In genomic region chr14:95660550-95661515, GRCh38 we compare ENCODE assay signal across 25 cellular contexts. TPM values are rescaled to one million over a fixed set of nuclear protein-coding genes. Genes with fewer than 3 reads are reported as not detected.
DNase-seq lines count a peak whose midpoint lies in the region; ATAC-seq and TF ChIP-seq lines count a peak whose summit lies in the region.
"Had no signal": no experiment of that assay in that cellular context is flagged by ENCODE, and none has a peak within 500 bp of the region (broad histone marks: within the 10 kb centered on the region; RNA-seq: fewer than 3 reads in every experiment).

No MANE protein-coding gene starts in this region.

- H3K9me3 Mint-ChIP-seq in progenitor cell of endocrine pancreas (ENCODE audit: low read depth) = no peaks in the 10 kb centered on the region
- H3K9me3 Mint-ChIP-seq: activated naive CD4-positive, alpha-beta T cell treated with anti-CD3 and anti-CD28 coated beads for 36 hours had no signal

- H3K79me2 ChIP-seq in OCI-LY1 (ENCODE audit: insufficient read depth, low read length) = no peaks in the 10 kb centered on the region

- DNase-seq in Daoy (ENCODE audit: low read depth) (peak; percentile 33), right cardiac atrium (peak in 1 of 3 donors; percentile 45), progenitor cell of endocrine pancreas (ENCODE audit: low spot score, unreplicated experiment) (no peak), T-helper 17 cell (no peak), NCI-H2029 treated with DMSO at 0.1 percent for 48 hours (lab: John Stamatoyannopoulos, UW) (no peak)
- DNase-seq: activated naive CD4-positive, alpha-beta T cell treated with anti-CD3 and anti-CD28 coated beads for 36 hours; activated T-cell treated with anti-CD3 and anti-CD28 coated beads, Interleukin-2, amount 50 U/mL, for 48 hours; central memory CD4-positive, alpha-beta T cell; H7; heart right ventricle; lower lobe of right lung; NCI-H1417; NCI-H524; stimulated activated CD4-positive, alpha-beta T cell treated with anti-CD3 and anti-CD28 coated beads, Interleukin-12 subunit alpha, Interleukin-12 subunit beta, amount 100 ng/mL, for 4 hours; stimulated activated CD4-positive, alpha-beta T cell treated with anti-CD3 and anti-CD28 coated beads, Interleukin-4, amount 100 ng/mL, for 4 hours; stimulated activated naive CD8-positive, alpha-beta T cell treated with anti-CD3 and anti-CD28 coated beads, Interleukin-15, Interleukin-2, amounts not matched to agents 100 U/mL and 50 U/mL, for 24 hours had no signal

- H3K4me1 Mint-ChIP-seq in progenitor cell of endocrine pancreas (ENCODE audit: low read depth) (peaks cover 35% of the 10 kb centered on the region), T-helper 17 cell (peaks cover 3% of the 10 kb centered on the region)

- TF ChIP-seq CTCF in OCI-LY1 (IDR thresholded peaks at IDR 0.05; ENCODE audit: low read length) = no peak
- no peak for TF ChIP-seq CTCF in progenitor cell of endocrine pancreas (IDR thresholded peaks at IDR 0.05; ENCODE audit: unreplicated experiment)

- ATAC-seq in right cardiac atrium = peak; percentile 26 to 78
- ATAC-seq in T-helper 17 cell = no peak
- no peak for ATAC-seq in GM18861 (IDR thresholded peaks at IDR 0.05; ENCODE audit: unreplicated experiment)
- ATAC-seq: lower lobe of right lung; stimulated activated naive CD8-positive, alpha-beta T cell treated with anti-CD3 and anti-CD28 coated beads, Interleukin-15, Interleukin-2, amounts not matched to agents 100 U/mL and 50 U/mL, for 24 hours had no signal

- no peak overlapping the region for H2AFZ ChIP-seq in OCI-LY1 (ENCODE audit: low read length)

- no peaks in the 10 kb centered on the region for H4K20me1 ChIP-seq in OCI-LY1 (ENCODE audit: insufficient read depth, low read length)

- H3K4me3 Mint-ChIP-seq in progenitor cell of endocrine pancreas (ENCODE audit: low read depth) = no peak overlapping the region
- H3K4me3 Mint-ChIP-seq in T-helper 17 cell = no peak overlapping the region
- H3K4me3 Mint-ChIP-seq: activated naive CD4-positive, alpha-beta T cell treated with anti-CD3 and anti-CD28 coated beads for 36 hours had no signal

- H3K4me3 ChIP-seq in OCI-LY1 (ENCODE audit: low read depth, low read length, poor library complexity, severe bottlenecking) (no peak overlapping the region), right cardiac atrium (ENCODE audit: low read length) (no peak overlapping the region)
- H3K4me3 ChIP-seq: heart right ventricle, lower lobe of right lung, SK-N-MC had no signal

- H3K4me1 ChIP-seq in OCI-LY1 (ENCODE audit: insufficient read depth, low read length, severe bottlenecking) = peaks cover 78% of the 10 kb centered on the region
- H3K4me1 ChIP-seq in right cardiac atrium (ENCODE audit: control insufficient read depth, insufficient read depth, low read length) = peaks cover 3% of the 10 kb centered on the region
- H3K4me1 ChIP-seq: lower lobe of right lung had no signal

- no peaks in the 10 kb centered on the region for H3K27me3 ChIP-seq in OCI-LY1 (ENCODE audit: insufficient read depth, low read length)
- no peaks in the 10 kb centered on the region for H3K27me3 ChIP-seq in right cardiac atrium (ENCODE audit: control insufficient read depth, insufficient read depth)

- peak overlapping the region; percentile 100 for H3K27ac ChIP-seq in OCI-LY1 (ENCODE audit: low read depth, low read length, poor library complexity, severe bottlenecking)
- no peak overlapping the region for H3K27ac ChIP-seq in right cardiac atrium (ENCODE audit: low read length)
- H3K27ac ChIP-seq: heart right ventricle, lower lobe of right lung, SK-N-MC had no signal

- H3K36me3 ChIP-seq in OCI-LY1 (ENCODE audit: insufficient read depth, low read length) = 0 out of 2 replicates have a peak, but pooled peaks cover 10% of the 10 kb centered on the region
- H3K36me3 ChIP-seq: heart right ventricle, lower lobe of right lung had no signal

- intact Hi-C loops in right cardiac atrium (cut with DNase I) = no loop called here

- peaks cover 29% of the 10 kb centered on the region for H3F3A ChIP-seq in OCI-LY1 (ENCODE audit: insufficient read depth, low read length)

- H3K27me3 Mint-ChIP-seq in progenitor cell of endocrine pancreas (peaks cover 3% of the 10 kb centered on the region), T-helper 17 cell (peaks cover 29% of the 10 kb centered on the region)

- H3K9ac ChIP-seq in OCI-LY1 (ENCODE audit: low read length) = peak overlapping the region; percentile 72

- no peaks in the 10 kb centered on the region for H3K36me3 Mint-ChIP-seq in progenitor cell of endocrine pancreas (ENCODE audit: insufficient read depth)
- H3K36me3 Mint-ChIP-seq in T-helper 17 cell (ENCODE audit: low read depth) = peaks cover 2% of the 10 kb centered on the region

- H3K9me2 ChIP-seq in OCI-LY1 (ENCODE audit: low read depth, low read length) = no peaks in the 10 kb centered on the region

- H3K27ac Mint-ChIP-seq in progenitor cell of endocrine pancreas (peak overlapping the region; percentile 63), T-helper 17 cell (no peak overlapping the region)
- H3K27ac Mint-ChIP-seq: activated naive CD4-positive, alpha-beta T cell treated with anti-CD3 and anti-CD28 coated beads for 36 hours had no signal

- H3K9me3 ChIP-seq in OCI-LY1 (ENCODE audit: low read length) (no peaks in the 10 kb centered on the region), right cardiac atrium (ENCODE audit: control insufficient read depth, low read length) (no peaks in the 10 kb centered on the region), T-helper 17 cell (ENCODE audit: control insufficient read depth, low read length, poor library complexity, severe bottlenecking) (no peaks in the 10 kb centered on the region)
- H3K9me3 ChIP-seq: heart right ventricle, lower lobe of right lung had no signal

- H3K4me2 ChIP-seq in OCI-LY1 (ENCODE audit: low read length) = peak overlapping the region; percentile 95

- 31% methylated on average over 14 of the region's 14 CpGs for WGBS in right cardiac atrium

RNA-seq across cellular contexts. Expression of gene TCL1B, which starts 25.4 kb away (rescaled TPM):
- total RNA-seq in Daoy (2014; rRNA removed; shearing (Covaris generic)) = 0.11 and 0.42 TPM in 2 replicates
- total RNA-seq in right cardiac atrium (not detected), progenitor cell of endocrine pancreas (not detected in 2 replicates), T-helper 17 cell (not detected)
- not detected for polyA plus RNA-seq in right cardiac atrium
- total RNA-seq: activated CD8-positive, alpha-beta memory T cell treated with anti-CD3 and anti-CD28 coated beads for 36 hours; activated naive CD4-positive, alpha-beta T cell treated with anti-CD3 and anti-CD28 coated beads for 36 hours; dermis microvascular lymphatic vessel endothelial cell; endothelial cell of umbilical vein; heart right ventricle; lower lobe of right lung; MCF 10A; renal cortical epithelial cell; RPMI7951 had no signal
- polyA plus RNA-seq: endothelial cell of umbilical vein, heart right ventricle had no signal

RNA-seq across cellular contexts. Expression of gene TCL1A, which starts 53.1 kb away (rescaled TPM):
- 5.5 and 12.2 TPM in 2 replicates for total RNA-seq in Daoy (2014; rRNA removed; shearing (Covaris generic))
- total RNA-seq in right cardiac atrium (not detected), progenitor cell of endocrine pancreas (not detected in 2 replicates), T-helper 17 cell (1 to 10 TPM in 1 of 2 donors, not detected in 1; 5.4 TPM)
- not detected for polyA plus RNA-seq in right cardiac atrium
- total RNA-seq: activated CD8-positive, alpha-beta memory T cell treated with anti-CD3 and anti-CD28 coated beads for 36 hours; activated naive CD4-positive, alpha-beta T cell treated with anti-CD3 and anti-CD28 coated beads for 36 hours; dermis microvascular lymphatic vessel endothelial cell; endothelial cell of umbilical vein; H7; lower lobe of right lung; MCF 10A; renal cortical epithelial cell; RPMI7951 had no signal
- polyA plus RNA-seq: endothelial cell of umbilical vein had no signal

Comparison
In these comparisons a context has a peak if more than half of its experiments do, and no peak if none do; other contexts are left out.
1. ATAC-seq: peak in right cardiac atrium (2 of 2); none in T-helper 17 cell (single experiment) and GM18861 (single experiment).